ENCODE assay signal across 21 cellular contexts in genomic region chr22:24948356-24949202, GRCh38. TPM values are rescaled to one million over a fixed set of nuclear protein-coding genes. Genes with fewer than 3 reads are reported as not detected.
"Had no signal": no experiment of that assay in that cellular context is flagged by ENCODE, and none has a peak within 500 bp of the region (broad histone marks: within the 10 kb centered on the region; RNA-seq: fewer than 3 reads in every experiment).

No MANE protein-coding gene starts in this region.

- H3K4me3 Mint-ChIP-seq: activated naive CD4-positive, alpha-beta T cell treated with anti-CD3 and anti-CD28 coated beads for 36 hours; activated T-cell treated with anti-CD3 and anti-CD28 coated beads, Interleukin-2, amount 50 U/mL, for 4 hours; mesothelial cell of epicardium; natural killer cell treated with Interleukin-12 subunit alpha and Interleukin-12 subunit beta and Interleukin-15 and Interleukin-18, amount 100 ng/mL, for 72 hours; stimulated activated naive CD8-positive, alpha-beta T cell treated with anti-CD3 and anti-CD28 coated beads, Interleukin-15, Interleukin-2, amounts not matched to agents 100 ng/mL and 50 ng/mL, for 24 hours; T-helper 1 cell treated with Interleukin-12 subunit alpha and Interleukin-12 subunit beta and Interleukin-4 antibody, amounts not matched to agents 30 μg/mL and 1 μg/mL, for 36 hours had no signal

- FAIRE-seq: colon, islet of Langerhans had no signal

- DNase-seq: activated CD4-positive, alpha-beta T cell treated with anti-CD3 and anti-CD28 coated beads, Interleukin-2, amount 50 U/mL, for 1 hour; activated CD4-positive, CD25-positive, alpha-beta regulatory T cell treated with anti-CD3 and anti-CD28 coated beads, Interleukin-2, amount 50 U/mL, for 72 hours; activated CD8-positive, alpha-beta memory T cell treated with anti-CD3 and anti-CD28 coated beads, Interleukin-2, amount 50 U/mL, for 4 hours; activated naive CD4-positive, alpha-beta T cell treated with anti-CD3 and anti-CD28 coated beads for 36 hours; activated T-cell treated with anti-CD3 and anti-CD28 coated beads, Interleukin-2, amount 50 U/mL, for 4 hours; caudate nucleus; dorsolateral prefrontal cortex; foreskin fibroblast; lower lobe of right lung; nucleus accumbens; stimulated activated CD4-positive, alpha-beta T cell treated with anti-CD3 and anti-CD28 coated beads, Interleukin-12 subunit alpha, Interleukin-12 subunit beta, amount 100 ng/mL, for 4 hours; transverse colon had no signal

- H3K36me3 Mint-ChIP-seq: brain; mesothelial cell of epicardium; natural killer cell treated with Interleukin-12 subunit alpha and Interleukin-12 subunit beta and Interleukin-15 and Interleukin-18, amount 100 ng/mL, for 72 hours had no signal

- H3K27ac Mint-ChIP-seq: activated naive CD4-positive, alpha-beta T cell treated with anti-CD3 and anti-CD28 coated beads for 36 hours; mesothelial cell of epicardium; natural killer cell treated with Interleukin-12 subunit alpha and Interleukin-12 subunit beta and Interleukin-15 and Interleukin-18, amount 100 ng/mL, for 72 hours; stimulated activated naive CD8-positive, alpha-beta T cell treated with anti-CD3 and anti-CD28 coated beads, Interleukin-15, Interleukin-2, amounts not matched to agents 100 ng/mL and 50 ng/mL, for 24 hours had no signal

- H3K9me3 Mint-ChIP-seq: activated naive CD4-positive, alpha-beta T cell treated with anti-CD3 and anti-CD28 coated beads for 36 hours; activated T-cell treated with anti-CD3 and anti-CD28 coated beads, Interleukin-2, amount 50 U/mL, for 4 hours; mesothelial cell of epicardium; natural killer cell treated with Interleukin-12 subunit alpha and Interleukin-12 subunit beta and Interleukin-15 and Interleukin-18, amount 100 ng/mL, for 72 hours; stimulated activated naive CD8-positive, alpha-beta T cell treated with anti-CD3 and anti-CD28 coated beads, Interleukin-15, Interleukin-2, amounts not matched to agents 100 ng/mL and 50 ng/mL, for 24 hours; T-helper 1 cell treated with Interleukin-12 subunit alpha and Interleukin-12 subunit beta and Interleukin-4 antibody, amounts not matched to agents 30 μg/mL and 1 μg/mL, for 36 hours had no signal

RNA-seq across cellular contexts. Expression of gene LHFPL7, which starts 2.1 kb away (rescaled TPM):
- total RNA-seq: activated naive CD4-positive, alpha-beta T cell treated with anti-CD3 and anti-CD28 coated beads for 36 hours; activated T-cell treated with anti-CD3 and anti-CD28 coated beads, Interleukin-2, amount 50 U/mL, for 4 hours; dorsolateral prefrontal cortex; glomerular endothelial cell; lower lobe of right lung; mesothelial cell of epicardium; natural killer cell treated with Interleukin-12 subunit alpha and Interleukin-12 subunit beta and Interleukin-15 and Interleukin-18, amount 100 ng/mL, for 72 hours; posterior vena cava; transverse colon had no signal
